In the genomic region with DNA sequence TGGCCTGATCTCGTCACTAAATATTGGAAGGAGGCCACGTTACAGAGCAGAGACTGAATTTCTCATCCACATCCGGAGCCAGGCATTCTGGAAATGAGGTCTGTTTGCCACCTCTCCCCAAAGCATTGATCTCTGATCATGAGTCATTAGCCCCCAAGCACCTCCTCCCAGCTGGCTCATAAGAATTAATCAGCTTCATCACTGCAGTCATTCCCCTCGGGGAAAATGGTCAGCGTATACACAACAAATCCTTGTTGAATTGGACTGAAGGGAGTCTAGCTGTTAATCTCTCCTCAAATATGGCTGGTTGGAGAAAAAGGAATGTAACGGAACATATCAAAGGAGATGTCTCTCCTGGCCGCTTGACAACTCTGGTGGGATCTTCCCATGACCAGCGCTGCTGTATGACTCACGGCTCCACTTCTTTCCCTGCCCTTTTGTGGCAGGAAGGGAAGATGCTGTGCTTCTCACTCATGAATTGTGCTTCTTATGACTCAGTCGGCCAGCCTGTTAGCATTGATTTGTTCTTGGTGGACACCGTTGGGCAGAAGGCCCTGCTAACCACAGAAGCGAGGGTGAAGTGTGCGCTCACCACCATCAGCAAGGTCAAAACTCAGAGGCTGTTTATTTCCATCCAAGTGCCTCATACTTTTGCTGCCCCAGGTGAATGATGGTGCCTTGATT, we compare ENCODE assay signal across 12 cellular contexts.
A peak's percentile ranks its signal among the peaks of the same experiment; 100 is the strongest.
DNase-seq lines count a peak whose midpoint lies in the region; ATAC-seq and TF ChIP-seq lines count a peak whose summit lies in the region.
"Had no signal": no experiment of that assay in that cellular context is flagged by ENCODE, and none has a peak within 500 bp of the region (broad histone marks: within the 10 kb centered on the region; RNA-seq: fewer than 3 reads in every experiment).

No MANE protein-coding gene starts in this region.

- CTCF ChIA-PET in WTC11 (lab: Charles Lee) = interaction anchor here (1.4 kb wide), 1 partner anchor 87 kb away, joined by 6 read pairs; no protein-coding TSS in a partner anchor

- TF ChIP-seq CTCF in omental fat pad (IDR thresholded peaks at IDR 0.05) (no peak), WTC11 (IDR thresholded peaks at IDR 0.05) (no peak)

- H3K27ac Mint-ChIP-seq in WTC11 = no peak overlapping the region
- H3K27ac Mint-ChIP-seq: memory B cell; stimulated activated naive B cell treated with anti-CD40 and anti-IgM and Interleukin-4, amounts not matched to agents 10 μg/mL and 1 μg/mL and 100 μg/mL, for 72 hours had no signal

- H3K36me3 Mint-ChIP-seq in WTC11 = peaks cover 2% of the 10 kb centered on the region; the same call in 1 of the 2 replicates
- H3K36me3 Mint-ChIP-seq: memory B cell; stimulated activated naive B cell treated with anti-CD40 and anti-IgM and Interleukin-4, amounts not matched to agents 10 μg/mL and 1 μg/mL and 100 μg/mL, for 72 hours had no signal

- POLR2A ChIA-PET in WTC11 (lab: Charles Lee) = no interaction called here

- no peaks in the 10 kb centered on the region for H3K27me3 Mint-ChIP-seq in WTC11 (ENCODE audit: low read depth)

- DNase-seq in EH (ENCODE audit: low read depth) = peak; percentile 98
- DNase-seq in NCI-H69 (lab: John Stamatoyannopoulos, UW) = peak; percentile 53
- peak; percentile 80 for DNase-seq in dermis blood vessel endothelial cell
- DNase-seq in omental fat pad (ENCODE audit: low spot score) = no peak
- no peak for DNase-seq in WTC11 (ENCODE audit: low spot score)
- no peak for DNase-seq in HuH-7.5 (ENCODE audit: low spot score)
- DNase-seq: DMS79 treated with DMSO at 0.1 percent for 48 hours; NCI-H2227 treated with DMSO at 0.1 percent for 48 hours; stimulated activated naive B cell treated with anti-CD40 and anti-IgM and Interleukin-4, amounts not matched to agents 10 μg/mL and 1 μg/mL and 100 μg/mL, for 72 hours had no signal

- no peak overlapping the region for H3K4me3 Mint-ChIP-seq in WTC11
- H3K4me3 Mint-ChIP-seq: memory B cell; stimulated activated naive B cell treated with anti-CD40 and anti-IgM and Interleukin-4, amounts not matched to agents 10 μg/mL and 1 μg/mL and 100 μg/mL, for 72 hours had no signal

- peaks cover 16% of the 10 kb centered on the region for H3K4me1 Mint-ChIP-seq in WTC11
- H3K4me1 Mint-ChIP-seq: memory B cell; stimulated activated naive B cell treated with anti-CD40 and anti-IgM and Interleukin-4, amounts not matched to agents 10 μg/mL and 1 μg/mL and 100 μg/mL, for 72 hours had no signal

- ATAC-seq in omental fat pad (ENCODE audit: low FRiP score) (peak; percentile 64), HG02759 (IDR thresholded peaks at IDR 0.05; ENCODE audit: unreplicated experiment) (no peak), WTC11 (no peak), HG03175 (IDR thresholded peaks at IDR 0.05; ENCODE audit: unreplicated experiment) (no peak)
- ATAC-seq: stimulated activated naive B cell treated with anti-CD40 and anti-IgM and Interleukin-4, amounts not matched to agents 10 μg/mL and 1 μg/mL and 100 μg/mL, for 72 hours had no signal

- H3K9me3 Mint-ChIP-seq in WTC11 = peaks cover 18% of the 10 kb centered on the region
- H3K9me3 Mint-ChIP-seq: memory B cell; stimulated activated naive B cell treated with anti-CD40 and anti-IgM and Interleukin-4, amounts not matched to agents 10 μg/mL and 1 μg/mL and 100 μg/mL, for 72 hours had no signal

TF ChIP-seq in WTC11, 78 proteins besides CTCF, POLR2A, EP300 and RAD21 (continues in another document):
- TF ChIP-seq ETV6 (CRISPR knock-in tag; IDR thresholded peaks at IDR 0.05) = no peak
- TF ChIP-seq, protein P1, sequence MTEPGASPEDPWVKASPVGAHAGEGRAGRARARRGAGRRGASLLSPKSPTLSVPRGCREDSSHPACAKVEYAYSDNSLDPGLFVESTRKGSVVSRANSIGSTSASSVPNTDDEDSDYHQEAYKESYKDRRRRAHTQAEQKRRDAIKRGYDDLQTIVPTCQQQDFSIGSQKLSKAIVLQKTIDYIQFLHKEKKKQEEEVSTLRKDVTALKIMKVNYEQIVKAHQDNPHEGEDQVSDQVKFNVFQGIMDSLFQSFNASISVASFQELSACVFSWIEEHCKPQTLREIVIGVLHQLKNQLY (CRISPR knock-in tag; IDR thresholded peaks at IDR 0.05) = no peak
- TF ChIP-seq, protein P2, sequence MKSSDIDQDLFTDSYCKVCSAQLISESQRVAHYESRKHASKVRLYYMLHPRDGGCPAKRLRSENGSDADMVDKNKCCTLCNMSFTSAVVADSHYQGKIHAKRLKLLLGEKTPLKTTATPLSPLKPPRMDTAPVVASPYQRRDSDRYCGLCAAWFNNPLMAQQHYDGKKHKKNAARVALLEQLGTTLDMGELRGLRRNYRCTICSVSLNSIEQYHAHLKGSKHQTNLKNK (CRISPR knock-in tag; IDR thresholded peaks at IDR 0.05) = no peak
- TF ChIP-seq, protein P3, sequence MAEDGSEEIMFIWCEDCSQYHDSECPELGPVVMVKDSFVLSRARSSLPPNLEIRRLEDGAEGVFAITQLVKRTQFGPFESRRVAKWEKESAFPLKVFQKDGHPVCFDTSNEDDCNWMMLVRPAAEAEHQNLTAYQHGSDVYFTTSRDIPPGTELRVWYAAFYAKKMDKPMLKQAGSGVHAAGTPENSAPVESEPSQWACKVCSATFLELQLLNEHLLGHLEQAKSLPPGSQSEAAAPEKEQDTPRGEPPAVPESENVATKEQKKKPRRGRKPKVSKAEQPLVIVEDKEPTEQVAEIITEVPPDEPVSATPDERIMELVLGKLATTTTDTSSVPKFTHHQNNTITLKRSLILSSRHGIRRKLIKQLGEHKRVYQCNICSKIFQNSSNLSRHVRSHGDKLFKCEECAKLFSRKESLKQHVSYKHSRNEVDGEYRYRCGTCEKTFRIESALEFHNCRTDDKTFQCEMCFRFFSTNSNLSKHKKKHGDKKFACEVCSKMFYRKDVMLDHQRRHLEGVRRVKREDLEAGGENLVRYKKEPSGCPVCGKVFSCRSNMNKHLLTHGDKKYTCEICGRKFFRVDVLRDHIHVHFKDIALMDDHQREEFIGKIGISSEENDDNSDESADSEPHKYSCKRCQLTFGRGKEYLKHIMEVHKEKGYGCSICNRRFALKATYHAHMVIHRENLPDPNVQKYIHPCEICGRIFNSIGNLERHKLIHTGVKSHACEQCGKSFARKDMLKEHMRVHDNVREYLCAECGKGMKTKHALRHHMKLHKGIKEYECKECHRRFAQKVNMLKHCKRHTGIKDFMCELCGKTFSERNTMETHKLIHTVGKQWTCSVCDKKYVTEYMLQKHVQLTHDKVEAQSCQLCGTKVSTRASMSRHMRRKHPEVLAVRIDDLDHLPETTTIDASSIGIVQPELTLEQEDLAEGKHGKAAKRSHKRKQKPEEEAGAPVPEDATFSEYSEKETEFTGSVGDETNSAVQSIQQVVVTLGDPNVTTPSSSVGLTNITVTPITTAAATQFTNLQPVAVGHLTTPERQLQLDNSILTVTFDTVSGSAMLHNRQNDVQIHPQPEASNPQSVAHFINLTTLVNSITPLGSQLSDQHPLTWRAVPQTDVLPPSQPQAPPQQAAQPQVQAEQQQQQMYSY (CRISPR knock-in tag; IDR thresholded peaks at IDR 0.05) = no peak
- no peak for TF ChIP-seq PRRX2 (CRISPR knock-in tag; IDR thresholded peaks at IDR 0.05)
- no peak for TF ChIP-seq SMAD3 (CRISPR knock-in tag; IDR thresholded peaks at IDR 0.05; ENCODE audit: borderline replicate concordance)
- TF ChIP-seq, protein P4, sequence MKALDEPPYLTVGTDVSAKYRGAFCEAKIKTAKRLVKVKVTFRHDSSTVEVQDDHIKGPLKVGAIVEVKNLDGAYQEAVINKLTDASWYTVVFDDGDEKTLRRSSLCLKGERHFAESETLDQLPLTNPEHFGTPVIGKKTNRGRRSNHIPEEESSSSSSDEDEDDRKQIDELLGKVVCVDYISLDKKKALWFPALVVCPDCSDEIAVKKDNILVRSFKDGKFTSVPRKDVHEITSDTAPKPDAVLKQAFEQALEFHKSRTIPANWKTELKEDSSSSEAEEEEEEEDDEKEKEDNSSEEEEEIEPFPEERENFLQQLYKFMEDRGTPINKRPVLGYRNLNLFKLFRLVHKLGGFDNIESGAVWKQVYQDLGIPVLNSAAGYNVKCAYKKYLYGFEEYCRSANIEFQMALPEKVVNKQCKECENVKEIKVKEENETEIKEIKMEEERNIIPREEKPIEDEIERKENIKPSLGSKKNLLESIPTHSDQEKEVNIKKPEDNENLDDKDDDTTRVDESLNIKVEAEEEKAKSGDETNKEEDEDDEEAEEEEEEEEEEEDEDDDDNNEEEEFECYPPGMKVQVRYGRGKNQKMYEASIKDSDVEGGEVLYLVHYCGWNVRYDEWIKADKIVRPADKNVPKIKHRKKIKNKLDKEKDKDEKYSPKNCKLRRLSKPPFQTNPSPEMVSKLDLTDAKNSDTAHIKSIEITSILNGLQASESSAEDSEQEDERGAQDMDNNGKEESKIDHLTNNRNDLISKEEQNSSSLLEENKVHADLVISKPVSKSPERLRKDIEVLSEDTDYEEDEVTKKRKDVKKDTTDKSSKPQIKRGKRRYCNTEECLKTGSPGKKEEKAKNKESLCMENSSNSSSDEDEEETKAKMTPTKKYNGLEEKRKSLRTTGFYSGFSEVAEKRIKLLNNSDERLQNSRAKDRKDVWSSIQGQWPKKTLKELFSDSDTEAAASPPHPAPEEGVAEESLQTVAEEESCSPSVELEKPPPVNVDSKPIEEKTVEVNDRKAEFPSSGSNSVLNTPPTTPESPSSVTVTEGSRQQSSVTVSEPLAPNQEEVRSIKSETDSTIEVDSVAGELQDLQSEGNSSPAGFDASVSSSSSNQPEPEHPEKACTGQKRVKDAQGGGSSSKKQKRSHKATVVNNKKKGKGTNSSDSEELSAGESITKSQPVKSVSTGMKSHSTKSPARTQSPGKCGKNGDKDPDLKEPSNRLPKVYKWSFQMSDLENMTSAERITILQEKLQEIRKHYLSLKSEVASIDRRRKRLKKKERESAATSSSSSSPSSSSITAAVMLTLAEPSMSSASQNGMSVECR (CRISPR knock-in tag; IDR thresholded peaks at IDR 0.05; ENCODE audit: borderline replicate concordance) = no peak
- no peak for TF ChIP-seq SP1 (CRISPR knock-in tag; conservative IDR thresholded peaks at IDR 0.05)
- no peak for TF ChIP-seq TEAD4 (CRISPR knock-in tag; IDR thresholded peaks at IDR 0.05)

Comparison
In these comparisons a context has a peak if more than half of its experiments do, and no peak if none do; other contexts are left out.
1. DNase-seq: peak in EH (single experiment), NCI-H69 (single experiment) and dermis blood vessel endothelial cell (single experiment); none in omental fat pad (single experiment), WTC11 (single experiment) and HuH-7.5 (single experiment).